In the genomic region with DNA sequence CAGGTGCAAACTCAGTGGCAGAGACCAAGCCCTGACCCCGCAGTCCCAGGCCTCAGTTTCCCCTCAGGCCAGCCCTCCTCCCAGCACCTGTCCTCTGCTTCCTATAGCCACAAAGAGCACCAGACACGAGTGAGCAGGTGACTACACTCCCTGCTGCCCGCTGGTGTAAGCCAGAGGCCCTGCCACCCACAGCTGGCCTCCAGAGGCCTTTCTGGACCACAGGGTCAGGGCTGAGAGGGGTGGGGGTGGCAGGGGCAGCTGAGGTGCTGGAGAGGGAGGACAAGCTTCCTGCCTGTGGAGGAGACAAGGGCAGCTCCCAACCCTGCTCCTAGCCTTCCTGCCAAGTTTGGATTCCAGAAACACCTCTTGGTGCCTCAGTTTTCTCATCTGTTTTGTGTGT, we compare ENCODE assay signal across 2 cellular contexts.
TF ChIP-seq lines count a peak whose summit lies in the region.

No MANE protein-coding gene starts in this region.

TF ChIP-seq in liver, 16 proteins besides CTCF, POLR2A, EP300 and RAD21 (continued from another document):
- TF ChIP-seq, protein P1, sequence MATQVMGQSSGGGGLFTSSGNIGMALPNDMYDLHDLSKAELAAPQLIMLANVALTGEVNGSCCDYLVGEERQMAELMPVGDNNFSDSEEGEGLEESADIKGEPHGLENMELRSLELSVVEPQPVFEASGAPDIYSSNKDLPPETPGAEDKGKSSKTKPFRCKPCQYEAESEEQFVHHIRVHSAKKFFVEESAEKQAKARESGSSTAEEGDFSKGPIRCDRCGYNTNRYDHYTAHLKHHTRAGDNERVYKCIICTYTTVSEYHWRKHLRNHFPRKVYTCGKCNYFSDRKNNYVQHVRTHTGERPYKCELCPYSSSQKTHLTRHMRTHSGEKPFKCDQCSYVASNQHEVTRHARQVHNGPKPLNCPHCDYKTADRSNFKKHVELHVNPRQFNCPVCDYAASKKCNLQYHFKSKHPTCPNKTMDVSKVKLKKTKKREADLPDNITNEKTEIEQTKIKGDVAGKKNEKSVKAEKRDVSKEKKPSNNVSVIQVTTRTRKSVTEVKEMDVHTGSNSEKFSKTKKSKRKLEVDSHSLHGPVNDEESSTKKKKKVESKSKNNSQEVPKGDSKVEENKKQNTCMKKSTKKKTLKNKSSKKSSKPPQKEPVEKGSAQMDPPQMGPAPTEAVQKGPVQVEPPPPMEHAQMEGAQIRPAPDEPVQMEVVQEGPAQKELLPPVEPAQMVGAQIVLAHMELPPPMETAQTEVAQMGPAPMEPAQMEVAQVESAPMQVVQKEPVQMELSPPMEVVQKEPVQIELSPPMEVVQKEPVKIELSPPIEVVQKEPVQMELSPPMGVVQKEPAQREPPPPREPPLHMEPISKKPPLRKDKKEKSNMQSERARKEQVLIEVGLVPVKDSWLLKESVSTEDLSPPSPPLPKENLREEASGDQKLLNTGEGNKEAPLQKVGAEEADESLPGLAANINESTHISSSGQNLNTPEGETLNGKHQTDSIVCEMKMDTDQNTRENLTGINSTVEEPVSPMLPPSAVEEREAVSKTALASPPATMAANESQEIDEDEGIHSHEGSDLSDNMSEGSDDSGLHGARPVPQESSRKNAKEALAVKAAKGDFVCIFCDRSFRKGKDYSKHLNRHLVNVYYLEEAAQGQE (IDR thresholded peaks at IDR 0.05): no peak
- TF ChIP-seq YY1 (IDR thresholded peaks at IDR 0.05) (no peak), HNF4A (conservative IDR thresholded peaks at IDR 0.05) (no peak), TAF1 (conservative IDR thresholded peaks at IDR 0.05) (no peak), SP1 (IDR thresholded peaks at IDR 0.05) (no peak), EGR1 (IDR thresholded peaks at IDR 0.05; ENCODE audit: low read depth in 2 of 2) (no peak), FOXA2 (IDR thresholded peaks at IDR 0.05) (no peak), JUND (IDR thresholded peaks at IDR 0.05) (no peak), HNF4G (IDR thresholded peaks at IDR 0.05) (no peak), RXRA (IDR thresholded peaks at IDR 0.05) (no peak), GABPA (IDR thresholded peaks at IDR 0.05 in 1 of 2, conservative IDR thresholded peaks at IDR 0.05 in 1 of 2) (no peak), FOXA1 (IDR thresholded peaks at IDR 0.05) (no peak)
- TF ChIP-seq, protein P2, sequence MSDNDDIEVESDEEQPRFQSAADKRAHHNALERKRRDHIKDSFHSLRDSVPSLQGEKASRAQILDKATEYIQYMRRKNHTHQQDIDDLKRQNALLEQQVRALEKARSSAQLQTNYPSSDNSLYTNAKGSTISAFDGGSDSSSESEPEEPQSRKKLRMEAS (IDR thresholded peaks at IDR 0.05): no peak
- TF ChIP-seq, protein P3, sequence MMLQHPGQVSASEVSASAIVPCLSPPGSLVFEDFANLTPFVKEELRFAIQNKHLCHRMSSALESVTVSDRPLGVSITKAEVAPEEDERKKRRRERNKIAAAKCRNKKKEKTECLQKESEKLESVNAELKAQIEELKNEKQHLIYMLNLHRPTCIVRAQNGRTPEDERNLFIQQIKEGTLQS (IDR thresholded peaks at IDR 0.05): no peak
- TF ChIP-seq, protein P4, sequence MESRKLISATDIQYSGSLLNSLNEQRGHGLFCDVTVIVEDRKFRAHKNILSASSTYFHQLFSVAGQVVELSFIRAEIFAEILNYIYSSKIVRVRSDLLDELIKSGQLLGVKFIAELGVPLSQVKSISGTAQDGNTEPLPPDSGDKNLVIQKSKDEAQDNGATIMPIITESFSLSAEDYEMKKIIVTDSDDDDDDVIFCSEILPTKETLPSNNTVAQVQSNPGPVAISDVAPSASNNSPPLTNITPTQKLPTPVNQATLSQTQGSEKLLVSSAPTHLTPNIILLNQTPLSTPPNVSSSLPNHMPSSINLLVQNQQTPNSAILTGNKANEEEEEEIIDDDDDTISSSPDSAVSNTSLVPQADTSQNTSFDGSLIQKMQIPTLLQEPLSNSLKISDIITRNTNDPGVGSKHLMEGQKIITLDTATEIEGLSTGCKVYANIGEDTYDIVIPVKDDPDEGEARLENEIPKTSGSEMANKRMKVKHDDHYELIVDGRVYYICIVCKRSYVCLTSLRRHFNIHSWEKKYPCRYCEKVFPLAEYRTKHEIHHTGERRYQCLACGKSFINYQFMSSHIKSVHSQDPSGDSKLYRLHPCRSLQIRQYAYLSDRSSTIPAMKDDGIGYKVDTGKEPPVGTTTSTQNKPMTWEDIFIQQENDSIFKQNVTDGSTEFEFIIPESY (IDR thresholded peaks at IDR 0.05): no peak

TF ChIP-seq in HepG2, 621 proteins besides CTCF, POLR2A, EP300 and RAD21 (continued from another document):
- TF ChIP-seq, protein P5, sequence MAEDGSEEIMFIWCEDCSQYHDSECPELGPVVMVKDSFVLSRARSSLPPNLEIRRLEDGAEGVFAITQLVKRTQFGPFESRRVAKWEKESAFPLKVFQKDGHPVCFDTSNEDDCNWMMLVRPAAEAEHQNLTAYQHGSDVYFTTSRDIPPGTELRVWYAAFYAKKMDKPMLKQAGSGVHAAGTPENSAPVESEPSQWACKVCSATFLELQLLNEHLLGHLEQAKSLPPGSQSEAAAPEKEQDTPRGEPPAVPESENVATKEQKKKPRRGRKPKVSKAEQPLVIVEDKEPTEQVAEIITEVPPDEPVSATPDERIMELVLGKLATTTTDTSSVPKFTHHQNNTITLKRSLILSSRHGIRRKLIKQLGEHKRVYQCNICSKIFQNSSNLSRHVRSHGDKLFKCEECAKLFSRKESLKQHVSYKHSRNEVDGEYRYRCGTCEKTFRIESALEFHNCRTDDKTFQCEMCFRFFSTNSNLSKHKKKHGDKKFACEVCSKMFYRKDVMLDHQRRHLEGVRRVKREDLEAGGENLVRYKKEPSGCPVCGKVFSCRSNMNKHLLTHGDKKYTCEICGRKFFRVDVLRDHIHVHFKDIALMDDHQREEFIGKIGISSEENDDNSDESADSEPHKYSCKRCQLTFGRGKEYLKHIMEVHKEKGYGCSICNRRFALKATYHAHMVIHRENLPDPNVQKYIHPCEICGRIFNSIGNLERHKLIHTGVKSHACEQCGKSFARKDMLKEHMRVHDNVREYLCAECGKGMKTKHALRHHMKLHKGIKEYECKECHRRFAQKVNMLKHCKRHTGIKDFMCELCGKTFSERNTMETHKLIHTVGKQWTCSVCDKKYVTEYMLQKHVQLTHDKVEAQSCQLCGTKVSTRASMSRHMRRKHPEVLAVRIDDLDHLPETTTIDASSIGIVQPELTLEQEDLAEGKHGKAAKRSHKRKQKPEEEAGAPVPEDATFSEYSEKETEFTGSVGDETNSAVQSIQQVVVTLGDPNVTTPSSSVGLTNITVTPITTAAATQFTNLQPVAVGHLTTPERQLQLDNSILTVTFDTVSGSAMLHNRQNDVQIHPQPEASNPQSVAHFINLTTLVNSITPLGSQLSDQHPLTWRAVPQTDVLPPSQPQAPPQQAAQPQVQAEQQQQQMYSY (CRISPR knock-in tag; IDR thresholded peaks at IDR 0.05): no peak
- TF ChIP-seq AGO2 (optimal IDR thresholded peaks at IDR 0.05; ENCODE audit: low read depth, low read length): no peak
- no peak for TF ChIP-seq ZNF550 (CRISPR knock-in tag; IDR thresholded peaks at IDR 0.05; ENCODE audit: borderline replicate concordance)
- TF ChIP-seq STAT5B (CRISPR knock-in tag; IDR thresholded peaks at IDR 0.05): no peak
TF ChIP-seq in HepG2: peak in this region for 0.
